Comparison of ENCODE assay signal across 9 cellular contexts in genomic region chr11:96215826-96216225, GRCh38.
DNase-seq lines count a peak whose midpoint lies in the region; ATAC-seq and TF ChIP-seq lines count a peak whose summit lies in the region.
"Had no signal": no experiment of that assay in that cellular context is flagged by ENCODE, and none has a peak within 500 bp of the region (broad histone marks: within the 10 kb centered on the region; RNA-seq: fewer than 3 reads in every experiment).

No MANE protein-coding gene starts in this region.

- H3K4me1 Mint-ChIP-seq in activated naive CD4-positive, alpha-beta T cell treated with anti-CD3 and anti-CD28 coated beads, Interleukin-2, amount 10 ng/mL, durations not matched to agents 7 days and 5 days, result peaks cover 82% of the 10 kb centered on the region
- H3K4me1 Mint-ChIP-seq in activated naive CD8-positive, alpha-beta T cell (ENCODE audit: low read depth), result peaks cover 96% of the 10 kb centered on the region
- H3K4me1 Mint-ChIP-seq in memory B cell, result peaks cover 56% of the 10 kb centered on the region

- H3K27ac ChIP-seq in upper lobe of left lung (peak overlapping the region; percentile 80 to 87 (median 82)), hepatocyte (no peak overlapping the region)

- H3K4me3 ChIP-seq in upper lobe of left lung (no peak overlapping the region), hepatocyte (no peak overlapping the region)

- no peak overlapping the region for H3K4me2 ChIP-seq in hepatocyte

- no peak for DNase-seq in activated naive CD4-positive, alpha-beta T cell treated with anti-CD3 and anti-CD28 coated beads, Interleukin-2, amount 10 ng/mL, durations not matched to agents 7 days and 5 days
- no peak for DNase-seq in activated naive CD4-positive, alpha-beta T cell treated with Interleukin-2 at 50 U/mL for 16 hours
- no peak for DNase-seq in memory B cell (ENCODE audit: low spot score in 2 of 2)
- DNase-seq in upper lobe of left lung, result no peak
- no peak for DNase-seq in hepatocyte (ENCODE audit: low spot score)
- DNase-seq in NOMO-1 treated with dmso at 0.1 percent for 144 hours (lab: John Stamatoyannopoulos, UW; ENCODE audit: unreplicated experiment), result no peak
- DNase-seq: occipital lobe had no signal

- no peaks in the 10 kb centered on the region for H3K9me3 ChIP-seq in upper lobe of left lung
- H3K9me3 ChIP-seq in hepatocyte (ENCODE audit: low read depth), result no peaks in the 10 kb centered on the region

- no peak for TF ChIP-seq POLR2A in upper lobe of left lung (IDR thresholded peaks at IDR 0.05)

- TF ChIP-seq CTCF in upper lobe of left lung (IDR thresholded peaks at IDR 0.05), result no peak
- TF ChIP-seq CTCF in hepatocyte (IDR thresholded peaks at IDR 0.05; ENCODE audit: poor library complexity), result no peak

- no peaks in the 10 kb centered on the region for H4K20me1 ChIP-seq in hepatocyte (ENCODE audit: insufficient read depth, poor library complexity, severe bottlenecking)

- H3K36me3 ChIP-seq in upper lobe of left lung (no peaks in the 10 kb centered on the region), hepatocyte (replicated peaks; ENCODE audit: insufficient read depth, low read depth) (no peaks in the 10 kb centered on the region)

- ATAC-seq in memory B cell (ENCODE audit: low read depth) (peak; percentile 59), upper lobe of left lung (ENCODE audit: low FRiP score in 2 of 2) (no peak), GM21717 (IDR thresholded peaks at IDR 0.05; ENCODE audit: unreplicated experiment) (no peak)

- H3K9me3 Mint-ChIP-seq in activated naive CD4-positive, alpha-beta T cell treated with anti-CD3 and anti-CD28 coated beads, Interleukin-2, amount 10 ng/mL, durations not matched to agents 7 days and 5 days, result no peaks in the 10 kb centered on the region
- no peaks in the 10 kb centered on the region for H3K9me3 Mint-ChIP-seq in activated naive CD8-positive, alpha-beta T cell (ENCODE audit: low read depth)
- no peaks in the 10 kb centered on the region for H3K9me3 Mint-ChIP-seq in memory B cell

- CTCF ChIA-PET in activated naive CD4-positive, alpha-beta T cell treated with anti-CD3 and anti-CD28 coated beads, Interleukin-2, amount 10 ng/mL, durations not matched to agents 7 days and 5 days (lab: Charles Lee), result interaction anchor here (0.8 to 3.5 kb wide), 6 partner anchors 8 to 127 kb away, joined by 3 to 18 read pairs (median 4); partner anchors contain the start of gene MAML2

- H3K27me3 ChIP-seq in upper lobe of left lung (no peaks in the 10 kb centered on the region), hepatocyte (no peaks in the 10 kb centered on the region)

- H3K4me3 Mint-ChIP-seq in activated naive CD4-positive, alpha-beta T cell treated with anti-CD3 and anti-CD28 coated beads, Interleukin-2, amount 10 ng/mL, durations not matched to agents 7 days and 5 days, result peak overlapping the region; percentile 37
- H3K4me3 Mint-ChIP-seq in activated naive CD8-positive, alpha-beta T cell, result peak overlapping the region; percentile 52
- H3K4me3 Mint-ChIP-seq in memory B cell, result peak overlapping the region; percentile 56

- TF ChIP-seq EP300 in upper lobe of left lung (IDR thresholded peaks at IDR 0.05), result no peak

- H3K9me2 ChIP-seq in hepatocyte (replicated peaks; ENCODE audit: insufficient read depth), result no peaks in the 10 kb centered on the region

- H3K27ac Mint-ChIP-seq in activated naive CD4-positive, alpha-beta T cell treated with anti-CD3 and anti-CD28 coated beads, Interleukin-2, amount 10 ng/mL, durations not matched to agents 7 days and 5 days, result peak overlapping the region; percentile 95
- H3K27ac Mint-ChIP-seq in activated naive CD8-positive, alpha-beta T cell, result peak overlapping the region; percentile 93
- peak overlapping the region; percentile 88 for H3K27ac Mint-ChIP-seq in memory B cell

- no peaks in the 10 kb centered on the region for H3K27me3 Mint-ChIP-seq in activated naive CD4-positive, alpha-beta T cell treated with anti-CD3 and anti-CD28 coated beads, Interleukin-2, amount 10 ng/mL, durations not matched to agents 7 days and 5 days
- no peaks in the 10 kb centered on the region for H3K27me3 Mint-ChIP-seq in activated naive CD8-positive, alpha-beta T cell
- H3K27me3 Mint-ChIP-seq in memory B cell, result no peaks in the 10 kb centered on the region

- peaks cover 42% of the 10 kb centered on the region for H3K36me3 Mint-ChIP-seq in activated naive CD4-positive, alpha-beta T cell treated with anti-CD3 and anti-CD28 coated beads, Interleukin-2, amount 10 ng/mL, durations not matched to agents 7 days and 5 days
- peaks cover 5% of the 10 kb centered on the region for H3K36me3 Mint-ChIP-seq in activated naive CD8-positive, alpha-beta T cell
- H3K36me3 Mint-ChIP-seq in memory B cell, result no peaks in the 10 kb centered on the region

- H3K4me1 ChIP-seq in upper lobe of left lung (peaks cover 63 to 76% (median 70%) of the 10 kb centered on the region in 4 donors), hepatocyte (ENCODE audit: insufficient read depth) (peaks cover 41% of the 10 kb centered on the region)

- peaks cover 26% of the 10 kb centered on the region for H3K79me2 ChIP-seq in hepatocyte

- H2AFZ ChIP-seq in hepatocyte, result no peak overlapping the region
